Comparison of ENCODE assay signal across 30 cellular contexts in the genomic region with DNA sequence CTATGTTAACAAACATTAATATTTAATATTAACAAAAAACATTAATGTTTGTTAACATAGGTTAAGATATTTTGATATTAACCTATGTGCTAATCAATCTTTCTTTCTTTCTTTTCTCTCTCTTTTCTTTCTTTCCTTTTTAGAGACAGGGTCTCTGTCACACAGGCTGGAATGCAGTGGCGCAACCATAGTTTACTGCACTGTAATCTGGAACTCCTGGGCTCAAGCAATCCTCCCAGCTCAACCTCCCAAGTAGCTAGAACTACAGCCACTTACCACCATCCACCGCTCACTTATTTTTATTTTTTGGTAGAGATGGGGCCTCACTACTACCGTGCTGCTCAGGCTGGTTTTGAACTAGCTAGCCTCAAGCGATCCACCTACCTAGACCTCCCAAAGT. TPM values are rescaled to one million over a fixed set of nuclear protein-coding genes. Genes with fewer than 3 reads are reported as not detected.
DNase-seq lines count a peak whose midpoint lies in the region; ATAC-seq, FAIRE-seq and TF ChIP-seq lines count a peak whose summit lies in the region.
"Had no signal": no experiment of that assay in that cellular context is flagged by ENCODE, and none has a peak within 500 bp of the region (broad histone marks: within the 10 kb centered on the region; RNA-seq: fewer than 3 reads in every experiment).

No MANE protein-coding gene starts in this region.

- H3K9ac ChIP-seq in astrocyte (ENCODE audit: low read length) (no peak overlapping the region), HepG2 (ENCODE audit: insufficient read depth, low read depth, low read length) (no peak overlapping the region), PC-3 (ENCODE audit: low read length) (no peak overlapping the region)
- H3K9ac ChIP-seq: KMS-11, parathyroid adenoma had no signal

- ATAC-seq in heart left ventricle, result no peak
- ATAC-seq in HepG2, result peak; percentile 73
- ATAC-seq in PC-3, result no peak
- ATAC-seq: activated CD4-positive, CD25-positive, alpha-beta regulatory T cell treated with anti-CD3 and anti-CD28 coated beads, Interleukin-2, amount 50 U/mL, for 24 hours had no signal

- POLR2A ChIA-PET in HepG2 (lab: Yijun Ruan, JAX), result no interaction called here
- POLR2A ChIA-PET in PC-3 (lab: Charles Lee; ENCODE audit: unreplicated experiment), result interaction anchor here (0.6 kb wide), 1 partner anchor 329 kb away, joined by 6 read pairs; no protein-coding TSS in a partner anchor

- in situ Hi-C loops in HepG2 (cut with HindIII; ENCODE audit: extremely low pct_ligation_motif_present, low pct_unique_long_range_greater_than_20kb) (no loop called here), HAP-1 (cut with MboI; ENCODE audit: low sequenced_read_pairs) (no loop called here)

- TF ChIP-seq POLR2A in heart left ventricle (IDR thresholded peaks at IDR 0.05) (no peak), HepG2 (IDR thresholded peaks at IDR 0.05; ENCODE audit: insufficient read depth in 1 of 2, low read depth in 2 of 2, low read length in 2 of 2) (no peak)

- no peak for TF ChIP-seq RAD21 in HepG2 (CRISPR knock-in tag; IDR thresholded peaks at IDR 0.05)

- peak overlapping the region; percentile 19 for H3K27ac Mint-ChIP-seq in astrocyte (ENCODE audit: unreplicated experiment)

- H3K4me3 ChIP-seq in cardiac muscle cell, result no peak overlapping the region
- H3K4me3 ChIP-seq in heart left ventricle, result no peak overlapping the region
- H3K4me3 ChIP-seq in astrocyte (ENCODE audit: insufficient read depth, low read depth, low read length), result no peak overlapping the region
- H3K4me3 ChIP-seq in HepG2 (replicated peaks in 1 of 3; ENCODE audit: insufficient read depth in 1 of 3, low read depth in 2 of 3, low read length in 3 of 3), result no peak overlapping the region
- H3K4me3 ChIP-seq in PC-3 (ENCODE audit: low read length), result no peak overlapping the region
- H3K4me3 ChIP-seq in tibial artery, result no peak overlapping the region
- no peak overlapping the region for H3K4me3 ChIP-seq in HAP-1
- H3K4me3 ChIP-seq: SJCRH30, testis, vagina had no signal

- peaks cover 2% of the 10 kb centered on the region for H3K36me3 Mint-ChIP-seq in astrocyte (ENCODE audit: low read depth, unreplicated experiment)

- peak overlapping the region; percentile 23 for H3K27ac ChIP-seq in cardiac muscle cell
- no peak overlapping the region for H3K27ac ChIP-seq in heart left ventricle
- no peak overlapping the region for H3K27ac ChIP-seq in astrocyte (ENCODE audit: low read depth, low read length)
- H3K27ac ChIP-seq in HepG2 (ENCODE audit: extremely low read length, insufficient read depth, low read length), result no peak overlapping the region
- H3K27ac ChIP-seq in substantia nigra (ENCODE audit: low read depth, low read length, poor library complexity, severe bottlenecking), result peak overlapping the region; percentile 91
- no peak overlapping the region for H3K27ac ChIP-seq in PC-3 (ENCODE audit: low read length)
- H3K27ac ChIP-seq in tibial artery, result no peak overlapping the region
- H3K27ac ChIP-seq: KMS-11, parathyroid adenoma, SJCRH30, testis, vagina had no signal

- TF ChIP-seq EP300 in HepG2 (IDR thresholded peaks at IDR 0.05; ENCODE audit: low read depth in 2 of 2, low read length in 2 of 2) (no peak), HepG2 (CRISPR knock-in tag; IDR thresholded peaks at IDR 0.05; ENCODE audit: borderline replicate concordance) (no peak)

- 93 to 96% (median 94%) methylated on average over 4 of the region's 4 CpGs for WGBS in heart left ventricle, 4 donors
- 82% methylated on average over 4 of the region's 4 CpGs for WGBS in HepG2 (ENCODE audit: low lambda C conversion rate)

- H3K27me3 Mint-ChIP-seq in astrocyte (ENCODE audit: low read depth, unreplicated experiment), result no peaks in the 10 kb centered on the region

- H3K9me3 Mint-ChIP-seq in astrocyte (ENCODE audit: unreplicated experiment), result no peaks in the 10 kb centered on the region

- no peak for TF ChIP-seq CTCF in cardiac muscle cell (IDR thresholded peaks at IDR 0.05; ENCODE audit: low read depth, low read length)
- no peak for TF ChIP-seq CTCF in heart left ventricle (IDR thresholded peaks at IDR 0.05)
- no peak for TF ChIP-seq CTCF in astrocyte (IDR thresholded peaks at IDR 0.05; ENCODE audit: insufficient read depth, low read depth, low read length)
- no peak for TF ChIP-seq CTCF in HepG2 (CRISPR knock-in tag; IDR thresholded peaks at IDR 0.05)
- TF ChIP-seq CTCF in PC-3 (conservative IDR thresholded peaks at IDR 0.05; ENCODE audit: low read depth, low read length), result no peak
- no peak for TF ChIP-seq CTCF in tibial artery (IDR thresholded peaks at IDR 0.05)

- no peaks in the 10 kb centered on the region for H3K36me3 ChIP-seq in cardiac muscle cell
- H3K36me3 ChIP-seq in heart left ventricle, result no peaks in the 10 kb centered on the region
- no peaks in the 10 kb centered on the region for H3K36me3 ChIP-seq in astrocyte (ENCODE audit: insufficient read depth, low read length)
- no peaks in the 10 kb centered on the region for H3K36me3 ChIP-seq in HepG2 (replicated peaks in 1 of 2; ENCODE audit: control insufficient read depth in 1 of 2, insufficient read depth in 2 of 2, low read length in 2 of 2)
- H3K36me3 ChIP-seq in PC-3 (ENCODE audit: low read depth, low read length), result no peaks in the 10 kb centered on the region
- no peaks in the 10 kb centered on the region for H3K36me3 ChIP-seq in tibial artery
- H3K36me3 ChIP-seq in HAP-1 (replicated peaks), result no peaks in the 10 kb centered on the region
- H3K36me3 ChIP-seq: SJCRH30, vagina had no signal

- H3K4me2 ChIP-seq in astrocyte (ENCODE audit: low read length) (no peak overlapping the region), HepG2 (ENCODE audit: low read depth, low read length) (no peak overlapping the region), PC-3 (ENCODE audit: low read length) (no peak overlapping the region)
- H3K4me2 ChIP-seq: KMS-11 had no signal

- no peak overlapping the region for H3K4me3 Mint-ChIP-seq in astrocyte (ENCODE audit: unreplicated experiment)

- no peaks in the 10 kb centered on the region for H3K9me2 ChIP-seq in PC-3 (replicated peaks; ENCODE audit: low read length)

- BruUV-seq in HepG2 (replicated peaks; lab: Mats Ljungman, UMichigan) (no TSS peak), PC-3 (replicated peaks; lab: Mats Ljungman, UMichigan) (no TSS peak)

- intact Hi-C loops in heart left ventricle (cut with DNase I) (no loop called here), HepG2 (cut with micrococcal nuclease; ENCODE audit: unreplicated experiment) (no loop called here), PC-3 (cut with micrococcal nuclease) (no loop called here), tibial artery (cut with DNase I; ENCODE audit: low total_unique reads) (no loop called here)

- H3K4me1 Mint-ChIP-seq in astrocyte (ENCODE audit: low read depth, unreplicated experiment), result peaks cover 34% of the 10 kb centered on the region

- H3K9me3 ChIP-seq in cardiac muscle cell (ENCODE audit: low read depth) (no peaks in the 10 kb centered on the region), heart left ventricle (no peaks in the 10 kb centered on the region), astrocyte (ENCODE audit: insufficient read depth, low read depth, low read length) (no peaks in the 10 kb centered on the region), HepG2 (ENCODE audit: low read length) (no peaks in the 10 kb centered on the region), PC-3 (ENCODE audit: low read length) (no peaks in the 10 kb centered on the region), tibial artery (no peaks in the 10 kb centered on the region), HAP-1 (no peaks in the 10 kb centered on the region)
- H3K9me3 ChIP-seq: SJCRH30, testis, vagina had no signal

- H3K27me3 ChIP-seq in cardiac muscle cell (no peaks in the 10 kb centered on the region), heart left ventricle (no peaks in the 10 kb centered on the region), astrocyte (ENCODE audit: insufficient read depth, low read length) (no peaks in the 10 kb centered on the region), HepG2 (ENCODE audit: control insufficient read depth in 1 of 2, insufficient read depth in 2 of 2, low read length in 2 of 2) (no peaks in the 10 kb centered on the region), PC-3 (ENCODE audit: low read length) (no peaks in the 10 kb centered on the region), tibial artery (no peaks in the 10 kb centered on the region), HAP-1 (ENCODE audit: low read depth) (no peaks in the 10 kb centered on the region)
- H3K27me3 ChIP-seq: SJCRH30, testis, vagina had no signal

- peaks cover 6% of the 10 kb centered on the region for H3F3A ChIP-seq in PC-3 (ENCODE audit: low read length, unreplicated experiment)

- peaks cover 57% of the 10 kb centered on the region for H4K20me1 ChIP-seq in astrocyte (ENCODE audit: insufficient read depth, low read length)
- H4K20me1 ChIP-seq in HepG2 (ENCODE audit: insufficient read depth, low read length), result peaks cover 84% of the 10 kb centered on the region
- H4K20me1 ChIP-seq in PC-3 (ENCODE audit: low read length), result peaks cover 47% of the 10 kb centered on the region

- H3K79me2 ChIP-seq in astrocyte (ENCODE audit: insufficient read depth, low read length), result peaks cover 63% of the 10 kb centered on the region
- H3K79me2 ChIP-seq in HepG2 (ENCODE audit: insufficient read depth, low read length), result peaks cover 76% of the 10 kb centered on the region
- H3K79me2 ChIP-seq in PC-3 (ENCODE audit: low read length), result peaks cover 95% of the 10 kb centered on the region

- FAIRE-seq in astrocyte (lab: Jason Lieb, UNC) (no peak), HepG2 (lab: Jason Lieb, UNC) (peak; percentile 4)
- FAIRE-seq: H54, HTR-8/SVneo, RCC 7860, TTC549 had no signal

- peak in 1 of 2 donors; percentile 54 for DNase-seq in cardiac muscle cell (ENCODE audit: low read depth in 1 of 2, low spot score in 1 of 2)
- no peak for DNase-seq in heart left ventricle
- DNase-seq in astrocyte (ENCODE audit: low read depth), result no peak
- DNase-seq in HepG2 (ENCODE audit: low spot score), result no peak
- no peak for DNase-seq in substantia nigra (lab: John Stamatoyannopoulos, UW)
- no peak for DNase-seq in PC-3
- no peak for DNase-seq in tibial artery
- DNase-seq in HAP-1 (ENCODE audit: low spot score in 2 of 2), result no peak
- DNase-seq: activated CD4-positive, alpha-beta T cell treated with anti-CD3 and anti-CD28 coated beads, Interleukin-2, amount 50 U/mL, for 48 hours; activated T-cell treated with anti-CD3 and anti-CD28 coated beads, Interleukin-2, amount 50 U/mL, for 48 hours; cerebellar nuclear complex; DMS79 treated with DMSO at 0.1 percent for 48 hours; foreskin melanocyte; GF-D8; MM.1S; NCI-H1694; NCI-H446; NCI-H774; SJCRH30; stimulated activated CD4-positive, alpha-beta T cell treated with anti-CD3 and anti-CD28 coated beads, Interleukin-1b, Interleukin-23, amount 100 ng/mL, for 48 hours; stimulated activated naive CD4-positive, alpha-beta T cell treated with Interleukin-2 at 50 U/mL for 16 hours; testis had no signal

- H3K4me1 ChIP-seq in cardiac muscle cell (ENCODE audit: low read depth), result peaks cover 10% of the 10 kb centered on the region
- H3K4me1 ChIP-seq in heart left ventricle, result peaks cover 0 to 41% (median 12%) of the 10 kb centered on the region in 12 donors
- H3K4me1 ChIP-seq in astrocyte (ENCODE audit: insufficient read depth, low read length), result no peaks in the 10 kb centered on the region
- peaks cover 17% of the 10 kb centered on the region for H3K4me1 ChIP-seq in HepG2 (ENCODE audit: insufficient read depth, low read length)
- H3K4me1 ChIP-seq in PC-3 (ENCODE audit: insufficient read depth, low read length), result peaks cover 13% of the 10 kb centered on the region
- H3K4me1 ChIP-seq in tibial artery, result peaks cover 0 to 78% (median 22%) of the 10 kb centered on the region in 4 donors
- H3K4me1 ChIP-seq in HAP-1, result no peaks in the 10 kb centered on the region; the same call in 1 of the 2 replicates
- H3K4me1 ChIP-seq: SJCRH30 had no signal

- CTCF ChIA-PET in HepG2 (lab: Yijun Ruan, JAX; ENCODE audit: low intra/inter-chr PET ratio, low total read pairs), result no interaction called here
- CTCF ChIA-PET in PC-3 (lab: Charles Lee), result no interaction called here

- H2AFZ ChIP-seq in astrocyte (ENCODE audit: low read depth, low read length), result no peak overlapping the region
- no peak overlapping the region for H2AFZ ChIP-seq in HepG2 (ENCODE audit: low read length)
- no peak overlapping the region for H2AFZ ChIP-seq in PC-3 (ENCODE audit: low read length)
- H2AFZ ChIP-seq: parathyroid adenoma had no signal

RNA-seq across cellular contexts. Expression of gene SIK3, which starts 13.2 kb away (rescaled TPM):
- total RNA-seq in cardiac muscle cell (27.4 and 58.5 TPM in 2 replicates), heart left ventricle (10 to 100 TPM; 25.7 to 67.4 (median 39.0) TPM), astrocyte (31.8 and 34.4 TPM in 2 replicates), HepG2 (2016; rRNA removed; fragmentation: Illumina TruSeq; extraction: Trizol) (9.8 and 11.3 TPM in 2 replicates), PC-3 (2014; rRNA removed) (14.5 and 17.4 TPM in 2 replicates)
- polyA plus RNA-seq in cardiac muscle cell (29.1 and 39.7 TPM in 2 replicates), heart left ventricle (10 to 100 TPM; 11.8 to 27.4 TPM), HepG2 (2011; rRNA removed) (5.7 and 8.0 TPM in 2 replicates)
- 6.0 and 6.1 TPM in 2 replicates for total RNA-seq in HepG2 (2016; cell fraction: cytosol; rRNA removed; fragmentation: Illumina TruSeq; extraction: Trizol; ENCODE audit: low read depth)
- total RNA-seq in HepG2 (2016; cell fraction: insoluble cytoplasmic fraction; rRNA removed; fragmentation: Illumina TruSeq; extraction: Trizol), result 9.5 and 11.9 TPM in 2 replicates
- 9.6 and 12.4 TPM in 2 replicates for total RNA-seq in HepG2 (2016; cell fraction: membrane; rRNA removed; fragmentation: Illumina TruSeq; extraction: Trizol)
- 23.0 and 23.2 TPM in 2 replicates for total RNA-seq in HepG2 (2016; cell fraction: nucleus; rRNA removed; fragmentation: Illumina TruSeq; extraction: Trizol)
- 4.5 and 4.9 TPM in 2 replicates for polyA plus RNA-seq in HepG2 (2011; cell fraction: cytosol; rRNA removed)
- 27.4 and 30.5 TPM in 2 replicates for polyA plus RNA-seq in HepG2 (2011; cell fraction: nucleus; rRNA removed)
- polyA plus RNA-seq in HepG2 (2012), result 16.2 and 16.5 TPM in 2 replicates
- polyA plus RNA-seq in HepG2 (2016; cell fraction: cytosol; fragmentation: Illumina TruSeq; extraction: Trizol; ENCODE audit: low read depth), result 2.3 and 2.6 TPM in 2 replicates
- polyA plus RNA-seq in HepG2 (2016; cell fraction: insoluble cytoplasmic fraction; fragmentation: Illumina TruSeq; extraction: Trizol; ENCODE audit: low read depth), result 8.4 and 11.2 TPM in 2 replicates
- 4.2 and 5.0 TPM in 2 replicates for polyA plus RNA-seq in HepG2 (2016; cell fraction: membrane; fragmentation: Illumina TruSeq; extraction: Trizol; ENCODE audit: low read depth)
- 23.6 and 25.1 TPM in 2 replicates for polyA plus RNA-seq in HepG2 (2016; cell fraction: nucleus; fragmentation: Illumina TruSeq; extraction: Trizol; ENCODE audit: insufficient read depth, low read depth)
- polyA minus RNA-seq in HepG2 (2011; rRNA and poly(A)+ RNA removed; ENCODE audit: low replicate concordance), result 13.9 and 17.8 TPM in 2 replicates
- 5.2 and 6.9 TPM in 2 replicates for polyA minus RNA-seq in HepG2 (2011; cell fraction: cytosol; rRNA and poly(A)+ RNA removed)
- polyA minus RNA-seq in HepG2 (2011; cell fraction: nucleus; rRNA and poly(A)+ RNA removed), result 37.6 and 53.8 TPM in 2 replicates

RNA-seq across cellular contexts. Expression of gene PAFAH1B2, which starts 59.1 kb away (rescaled TPM):
- 58.7 and 71.8 TPM in 2 replicates for total RNA-seq in cardiac muscle cell
- 25.6 and 25.8 TPM in 2 replicates for polyA plus RNA-seq in cardiac muscle cell
- total RNA-seq in heart left ventricle, result 10 to 100 TPM; 46.8 to 81.1 (median 68.8) TPM
- polyA plus RNA-seq in heart left ventricle, result 10 to 100 TPM; 16.7 to 33.3 TPM
- total RNA-seq in astrocyte, result 139 and 142 TPM in 2 replicates
- 104 and 178 TPM in 2 replicates for total RNA-seq in HepG2 (2016; rRNA removed; fragmentation: Illumina TruSeq; extraction: Trizol)
- total RNA-seq in HepG2 (2016; cell fraction: cytosol; rRNA removed; fragmentation: Illumina TruSeq; extraction: Trizol; ENCODE audit: low read depth), result 34.4 and 37.3 TPM in 2 replicates
- total RNA-seq in HepG2 (2016; cell fraction: insoluble cytoplasmic fraction; rRNA removed; fragmentation: Illumina TruSeq; extraction: Trizol), result 107 and 164 TPM in 2 replicates
- total RNA-seq in HepG2 (2016; cell fraction: membrane; rRNA removed; fragmentation: Illumina TruSeq; extraction: Trizol), result 37.1 and 43.1 TPM in 2 replicates
- total RNA-seq in HepG2 (2016; cell fraction: nucleus; rRNA removed; fragmentation: Illumina TruSeq; extraction: Trizol), result 42.3 and 46.9 TPM in 2 replicates
- polyA plus RNA-seq in HepG2 (2011; rRNA removed), result 27.0 and 28.8 TPM in 2 replicates
- polyA plus RNA-seq in HepG2 (2011; cell fraction: cytosol; rRNA removed), result 21.8 and 24.3 TPM in 2 replicates
- polyA plus RNA-seq in HepG2 (2011; cell fraction: nucleus; rRNA removed), result 15.1 and 15.4 TPM in 2 replicates
- polyA plus RNA-seq in HepG2 (2012), result 23.9 and 26.9 TPM in 2 replicates
- polyA plus RNA-seq in HepG2 (2016; cell fraction: cytosol; fragmentation: Illumina TruSeq; extraction: Trizol; ENCODE audit: low read depth), result 2.7 and 3.0 TPM in 2 replicates
- 70.7 and 75.2 TPM in 2 replicates for polyA plus RNA-seq in HepG2 (2016; cell fraction: insoluble cytoplasmic fraction; fragmentation: Illumina TruSeq; extraction: Trizol; ENCODE audit: low read depth)
- polyA plus RNA-seq in HepG2 (2016; cell fraction: membrane; fragmentation: Illumina TruSeq; extraction: Trizol; ENCODE audit: low read depth), result 12.5 and 14.8 TPM in 2 replicates
- polyA plus RNA-seq in HepG2 (2016; cell fraction: nucleus; fragmentation: Illumina TruSeq; extraction: Trizol; ENCODE audit: insufficient read depth, low read depth), result 26.9 and 30.3 TPM in 2 replicates
- 84.0 and 119 TPM in 2 replicates for polyA minus RNA-seq in HepG2 (2011; rRNA and poly(A)+ RNA removed; ENCODE audit: low replicate concordance)
- 68.8 and 69.8 TPM in 2 replicates for polyA minus RNA-seq in HepG2 (2011; cell fraction: cytosol; rRNA and poly(A)+ RNA removed)
- polyA minus RNA-seq in HepG2 (2011; cell fraction: nucleus; rRNA and poly(A)+ RNA removed), result 42.0 and 56.1 TPM in 2 replicates
- total RNA-seq in PC-3 (2014; rRNA removed), result 88.6 and 91.6 TPM in 2 replicates

Comparison
In these comparisons a context has a peak if more than half of its experiments do, and no peak if none do; other contexts are left out.
1. H3K27ac ChIP-seq: peak in cardiac muscle cell (single experiment) and substantia nigra (single experiment); none in heart left ventricle (0 of 12), astrocyte (single experiment), HepG2 (single experiment), PC-3 (single experiment) and tibial artery (0 of 2).